Comparison of ENCODE assay signal across 21 cellular contexts in genomic region chr1:20701847-20702246, GRCh38. TPM values are rescaled to one million over a fixed set of nuclear protein-coding genes. Genes with fewer than 3 reads are reported as not detected.
DNase-seq lines count a peak whose midpoint lies in the region; ATAC-seq and TF ChIP-seq lines count a peak whose summit lies in the region.
"Had no signal": no experiment of that assay in that cellular context is flagged by ENCODE, and none has a peak within 500 bp of the region (broad histone marks: within the 10 kb centered on the region; RNA-seq: fewer than 3 reads in every experiment).

No MANE protein-coding gene starts in this region.

- 0 out of 2 replicates have a peak overlapping the region, but pooled peaks have one; percentile 9 for H2BK20ac ChIP-seq in IMR-90 (ENCODE audit: low read depth, low read length)

- H2AK9ac ChIP-seq in IMR-90 (replicated peaks; ENCODE audit: low read depth, low read length, poor library complexity) = peak overlapping the region; percentile 6

- POLR2A ChIA-PET in MCF 10A (lab: Yijun Ruan, JAX) = interaction anchor here (0.7 kb wide), 1 partner anchor 40 kb away, joined by 3 read pairs; no protein-coding TSS in a partner anchor
- POLR2A ChIA-PET in IMR-90 (lab: Charles Lee; ENCODE audit: unreplicated experiment) = no interaction called here

- H3K9me1 ChIP-seq in IMR-90 (ENCODE audit: insufficient read depth, low read length) = peaks cover 16% of the 10 kb centered on the region

- H3K27ac ChIP-seq in breast epithelium = no peak overlapping the region
- no peak overlapping the region for H3K27ac ChIP-seq in IMR-90 (ENCODE audit: insufficient read depth, low read length)
- H3K27ac ChIP-seq: 22Rv1; BLaER1 treated with 17β-estradiol and CSF1 and Interleukin-3, amounts not matched to agents 10 nM and 100 nM had no signal

- no peak overlapping the region for H3K23ac ChIP-seq in IMR-90 (ENCODE audit: low read depth, low read length)

- peak overlapping the region; percentile 70; the same call in 1 of the 2 replicates for H4K91ac ChIP-seq in IMR-90 (ENCODE audit: insufficient read depth, low read depth, low read length)

- BruUV-seq in MCF 10A (replicated peaks; lab: Mats Ljungman, UMichigan) (no TSS peak), IMR-90 (replicated peaks; lab: Mats Ljungman, UMichigan) (no TSS peak)

- H3K9me3 ChIP-seq in breast epithelium (no peaks in the 10 kb centered on the region), IMR-90 (ENCODE audit: control insufficient read depth, insufficient read depth, low read length) (no peaks in the 10 kb centered on the region)
- H3K9me3 ChIP-seq: A549; BE2C; BLaER1 treated with 17β-estradiol and CSF1 and Interleukin-3, amounts not matched to agents 10 nM and 100 nM had no signal

- H3K4me1 Mint-ChIP-seq in MCF 10A (ENCODE audit: insufficient read depth, unreplicated experiment) (peaks cover 6% of the 10 kb centered on the region), nephron progenitor cell (peaks cover 19% of the 10 kb centered on the region), type B pancreatic cell (ENCODE audit: unreplicated experiment) (peaks cover 6% of the 10 kb centered on the region)

- in situ Hi-C loops in IMR-90 (cut with MboI; ENCODE audit: low sequenced_read_pairs) = no loop called here

- H3K4me3 ChIP-seq in breast epithelium (no peak overlapping the region), IMR-90 (ENCODE audit: insufficient read depth, low read depth, low read length) (no peak overlapping the region)
- H3K4me3 ChIP-seq: A549; BLaER1 treated with 17β-estradiol and CSF1 and Interleukin-3, amounts not matched to agents 10 nM and 100 nM; GM12878; GM23338 had no signal

- H3K36me3 ChIP-seq in breast epithelium = no peaks in the 10 kb centered on the region
- H3K36me3 ChIP-seq in IMR-90 (ENCODE audit: control insufficient read depth, insufficient read depth, low read length) = no peaks in the 10 kb centered on the region
- H3K36me3 ChIP-seq: BE2C; BLaER1 treated with 17β-estradiol and CSF1 and Interleukin-3, amounts not matched to agents 10 nM and 100 nM had no signal

- TF ChIP-seq POLR2A in breast epithelium (IDR thresholded peaks at IDR 0.05) = no peak
- TF ChIP-seq POLR2A in IMR-90 (IDR thresholded peaks at IDR 0.05; ENCODE audit: low read depth, low read length) = no peak

- H4K20me1 ChIP-seq in IMR-90 (ENCODE audit: insufficient read depth, low read length) = no peaks in the 10 kb centered on the region; the same call in 1 of the 2 replicates

- H3K27me3 ChIP-seq in breast epithelium (no peaks in the 10 kb centered on the region), IMR-90 (ENCODE audit: control insufficient read depth, insufficient read depth, low read length) (no peaks in the 10 kb centered on the region)
- H3K27me3 ChIP-seq: BE2C; BLaER1 treated with 17β-estradiol and CSF1 and Interleukin-3, amounts not matched to agents 10 nM and 100 nM had no signal

- no peak overlapping the region for H3K9ac ChIP-seq in IMR-90 (ENCODE audit: low read depth, low read length)
- H3K9ac ChIP-seq: BLaER1 treated with 17β-estradiol and CSF1 and Interleukin-3, amounts not matched to agents 10 nM and 100 nM had no signal

- no peak overlapping the region for H3K4me2 ChIP-seq in IMR-90 (ENCODE audit: low read depth, low read length)
- H3K4me2 ChIP-seq: A549; BLaER1 treated with 17β-estradiol and CSF1 and Interleukin-3, amounts not matched to agents 10 nM and 100 nM; GM23338 had no signal

- H3K4me3 Mint-ChIP-seq in MCF 10A (ENCODE audit: unreplicated experiment) (no peak overlapping the region), nephron progenitor cell (no peak overlapping the region), type B pancreatic cell (no peak overlapping the region)
- H3K4me3 Mint-ChIP-seq: CD14-positive monocyte; CD4-positive, alpha-beta T cell; GM23338; H9 had no signal

- H3K4me1 ChIP-seq in breast epithelium (no peaks in the 10 kb centered on the region), IMR-90 (ENCODE audit: control insufficient read depth, insufficient read depth, low read length) (peaks cover 14% of the 10 kb centered on the region)
- H3K4me1 ChIP-seq: BE2C had no signal

- peak overlapping the region; percentile 59; the same call in 1 of the 3 replicates for H2BK15ac ChIP-seq in IMR-90 (ENCODE audit: low read depth, low read length)

- no peak for DNase-seq in MCF 10A (ENCODE audit: unreplicated experiment)
- DNase-seq in breast epithelium (ENCODE audit: low spot score in 2 of 2) = no peak
- DNase-seq in IMR-90 = no peak
- no peak for DNase-seq in nephron progenitor cell
- DNase-seq in type B pancreatic cell (ENCODE audit: extremely low spot score, unreplicated experiment) = no peak
- no peak for DNase-seq in NCI-H2171 treated with DMSO at 0.1 percent for 48 hours (lab: John Stamatoyannopoulos, UW)
- no peak for DNase-seq in NCI-H146 (lab: John Stamatoyannopoulos, UW)
- DNase-seq: AML-193; BE2C; CD4-positive, alpha-beta T cell; CD8-positive, alpha-beta memory T cell; DMS 273 treated with DMSO at 0.1 percent for 48 hours; DMS79; GDM1; H9 had no signal

- WGBS in IMR-90 (ENCODE audit: extremely low coverage in 2 of 2, insufficient read length in 1 of 2), 2 experiments = 100% methylated on average over 1 of the region's 5 CpGs; no CpG with 5 or more reads in 1 of the 2 experiments

- peak overlapping the region; percentile 48; the same call in 1 of the 2 replicates for H2BK120ac ChIP-seq in IMR-90 (ENCODE audit: low read depth, low read length)

- no peak overlapping the region for H3K14ac ChIP-seq in IMR-90 (replicated peaks; ENCODE audit: low read depth, low read length)

- no peak for TF ChIP-seq RAD21 in IMR-90 (IDR thresholded peaks at IDR 0.05; ENCODE audit: low read length)

- peaks cover 8 to 21% of the 10 kb centered on the region in 2 experiments for H3K79me1 ChIP-seq in IMR-90 (ENCODE audit: low read depth in 1 of 2, low read length in 2 of 2)

- H4K8ac ChIP-seq in IMR-90 (ENCODE audit: low read depth in 2 of 2, low read length in 2 of 2) = no peak overlapping the region

- intact Hi-C loops in MCF 10A (cut with micrococcal nuclease) = no loop called here
- intact Hi-C loops in breast epithelium (cut with DNase I; ENCODE audit: low total_unique reads) = no loop called here
- intact Hi-C loops in IMR-90 (cut with micrococcal nuclease) = no loop called here

- H3K27me3 Mint-ChIP-seq in MCF 10A (ENCODE audit: insufficient read depth, unreplicated experiment) = no peaks in the 10 kb centered on the region
- H3K27me3 Mint-ChIP-seq in nephron progenitor cell (ENCODE audit: low read depth, poor library complexity) = peaks cover 2% of the 10 kb centered on the region
- H3K27me3 Mint-ChIP-seq in type B pancreatic cell = no peaks in the 10 kb centered on the region
- H3K27me3 Mint-ChIP-seq: CD4-positive, alpha-beta T cell; CD8-positive, alpha-beta memory T cell had no signal

- CTCF ChIA-PET in MCF 10A (lab: Yijun Ruan, JAX) (interaction anchor here (0.6 to 0.7 kb wide), 2 partner anchors 36 to 297 kb away, joined by 3 read pairs; no protein-coding TSS in a partner anchor), IMR-90 (lab: Yijun Ruan, JAX) (no interaction called here)

- peak overlapping the region; percentile 60 for H3K4ac ChIP-seq in IMR-90 (ENCODE audit: low read depth, low read length)

- no peak overlapping the region for H3K56ac ChIP-seq in IMR-90 (ENCODE audit: extremely low read depth, insufficient read depth, low read length)

- no peaks in the 10 kb centered on the region for H3K36me3 Mint-ChIP-seq in MCF 10A (ENCODE audit: insufficient read depth, unreplicated experiment)
- H3K36me3 Mint-ChIP-seq in nephron progenitor cell (ENCODE audit: low read depth) = no peaks in the 10 kb centered on the region
- H3K36me3 Mint-ChIP-seq in type B pancreatic cell = no peaks in the 10 kb centered on the region
- H3K36me3 Mint-ChIP-seq: CD14-positive monocyte had no signal

- no peak overlapping the region for H2AFZ ChIP-seq in IMR-90 (replicated peaks; ENCODE audit: low read length, poor library complexity)
- H2AFZ ChIP-seq: GM23338 had no signal

- H2BK5ac ChIP-seq in IMR-90 (ENCODE audit: low read depth, low read length, poor library complexity, severe bottlenecking) = no peak overlapping the region

- dilution Hi-C loops in IMR-90 (cut with HindIII; ENCODE audit: low sequenced_read_pairs, unreplicated experiment) = no loop called here

- no peak for ATAC-seq in IMR-90 (ENCODE audit: low read depth)

- H3K18ac ChIP-seq in IMR-90 (ENCODE audit: low read depth, low read length) = no peak overlapping the region

- H3K27ac Mint-ChIP-seq in MCF 10A (ENCODE audit: low read depth, unreplicated experiment) = peak overlapping the region; percentile 47
- peak overlapping the region; percentile 2 for H3K27ac Mint-ChIP-seq in nephron progenitor cell
- H3K27ac Mint-ChIP-seq in type B pancreatic cell = peak overlapping the region; percentile 18
- H3K27ac Mint-ChIP-seq: CD4-positive, alpha-beta T cell; GM23338 had no signal

- H3K9me3 Mint-ChIP-seq in MCF 10A (ENCODE audit: unreplicated experiment) = peaks cover 8% of the 10 kb centered on the region
- no peaks in the 10 kb centered on the region for H3K9me3 Mint-ChIP-seq in nephron progenitor cell
- H3K9me3 Mint-ChIP-seq in type B pancreatic cell = peaks cover 4% of the 10 kb centered on the region
- H3K9me3 Mint-ChIP-seq: CD14-positive monocyte; CD4-positive, alpha-beta T cell; CD8-positive, alpha-beta memory T cell; H9 had no signal

- H2AK5ac ChIP-seq in IMR-90 (ENCODE audit: low read depth, low read length) = peak overlapping the region; percentile 83

- TF ChIP-seq CTCF in MCF 10A (IDR thresholded peaks at IDR 0.05; ENCODE audit: unreplicated experiment) (no peak), breast epithelium (IDR thresholded peaks at IDR 0.05) (no peak), IMR-90 (conservative IDR thresholded peaks at IDR 0.05; ENCODE audit: low read depth, low read length) (no peak), nephron progenitor cell (IDR thresholded peaks at IDR 0.05) (no peak), type B pancreatic cell (conservative IDR thresholded peaks at IDR 0.05) (no peak)

- no peak overlapping the region for H4K5ac ChIP-seq in IMR-90 (ENCODE audit: low read depth, low read length)

RNA-seq across cellular contexts. Expression of gene KIF17, which starts 16.0 kb away (rescaled TPM):
- total RNA-seq in MCF 10A (2022) (0.19 and 1.9 TPM in 2 replicates), breast epithelium (1 to 10 TPM; 1.8 to 3.5 (median 2.0) TPM), IMR-90 (2012; rRNA removed) (4.5 and 4.7 TPM in 2 replicates), type B pancreatic cell (ENCODE audit: low replicate concordance) (0.69 and 2.1 TPM in 2 replicates)
- polyA plus RNA-seq in IMR-90 (2012; rRNA removed) = 5.7 and 6.5 TPM in 2 replicates
- polyA plus RNA-seq in IMR-90 (2012; cell fraction: cytosol; rRNA removed) = 4.6 and 6.0 TPM in 2 replicates
- 8.5 and 11.5 TPM in 2 replicates for polyA plus RNA-seq in IMR-90 (2012; cell fraction: nucleus; rRNA removed; ENCODE audit: low replicate concordance)
- total RNA-seq: CD4-positive, alpha-beta T cell; CD8-positive, alpha-beta memory T cell had no signal
- polyA plus RNA-seq: CD14-positive monocyte; CD8-positive, alpha-beta memory T cell had no signal

RNA-seq across cellular contexts. Expression of gene SH2D5, which starts 30.7 kb away (rescaled TPM):
- 14.0 and 14.6 TPM in 2 replicates for total RNA-seq in MCF 10A (2022)
- total RNA-seq in breast epithelium = under 1 TPM in 2 of 3 donors, not detected in 1; under 0.01 to 0.29 TPM
- 6.7 and 7.2 TPM in 2 replicates for total RNA-seq in IMR-90 (2012; rRNA removed)
- polyA plus RNA-seq in IMR-90 (2012; rRNA removed) = 13.5 and 14.4 TPM in 2 replicates
- polyA plus RNA-seq in IMR-90 (2012; cell fraction: cytosol; rRNA removed) = 7.8 and 10.5 TPM in 2 replicates
- polyA plus RNA-seq in IMR-90 (2012; cell fraction: nucleus; rRNA removed; ENCODE audit: low replicate concordance) = 48.2 and 69.5 TPM in 2 replicates
- total RNA-seq in type B pancreatic cell (ENCODE audit: low replicate concordance) = 1.2 and 1.4 TPM in 2 replicates
- polyA plus RNA-seq: CD14-positive monocyte; CD8-positive, alpha-beta memory T cell had no signal

RNA-seq across cellular contexts. Expression of gene DDOST, which starts 40.7 kb away (rescaled TPM):
- total RNA-seq in MCF 10A (2022) (292 and 397 TPM in 2 replicates), breast epithelium (100 to 1,000 TPM; 127 to 145 (median 138) TPM), IMR-90 (2012; rRNA removed) (155 and 179 TPM in 2 replicates), type B pancreatic cell (ENCODE audit: low replicate concordance) (254 and 259 TPM in 2 replicates)
- 414 and 477 TPM in 2 replicates for polyA plus RNA-seq in IMR-90 (2012; rRNA removed)
- polyA plus RNA-seq in IMR-90 (2012; cell fraction: cytosol; rRNA removed) = 234 and 424 TPM in 2 replicates
- polyA plus RNA-seq in IMR-90 (2012; cell fraction: nucleus; rRNA removed; ENCODE audit: low replicate concordance) = 92.6 and 119 TPM in 2 replicates
